ENCODE assay signal across 12 cellular contexts in the genomic region with DNA sequence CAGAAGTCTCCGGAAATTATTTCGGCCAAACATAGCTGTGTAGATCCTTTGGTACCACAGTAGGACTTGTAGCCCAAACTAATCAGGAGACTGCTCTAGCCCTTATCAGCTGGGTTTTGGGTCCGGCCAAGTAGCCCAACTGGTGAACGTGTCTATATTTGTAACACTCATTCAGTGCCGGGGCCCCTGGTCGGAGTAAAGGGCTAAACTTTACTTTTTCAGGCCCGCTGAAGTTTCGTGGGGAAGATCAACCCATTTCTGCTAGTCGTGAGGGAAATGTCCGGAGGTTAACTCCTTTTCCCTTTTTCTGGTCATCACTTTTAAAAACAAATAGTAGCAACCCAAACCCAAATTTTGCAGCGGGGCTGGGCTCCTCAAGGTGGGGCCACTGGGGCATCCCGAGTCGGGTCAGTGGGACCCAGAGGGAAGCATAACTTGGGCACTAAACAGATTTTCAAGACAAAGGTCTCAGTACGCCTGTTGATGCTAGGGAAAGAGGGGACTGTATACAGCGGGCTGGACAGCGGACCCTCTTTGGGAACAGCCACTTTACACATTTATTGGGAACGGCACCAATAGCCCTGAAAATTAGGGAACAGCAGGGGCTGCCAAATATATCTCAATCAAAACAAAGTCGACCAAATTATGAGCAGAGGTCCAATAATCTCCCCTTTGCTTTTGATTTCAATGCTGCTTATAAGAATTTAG. TPM values are rescaled to one million over a fixed set of nuclear protein-coding genes. Genes with fewer than 3 reads are reported as not detected.
DNase-seq lines count a peak whose midpoint lies in the region; ATAC-seq and TF ChIP-seq lines count a peak whose summit lies in the region.
"Had no signal": no experiment of that assay in that cellular context is flagged by ENCODE, and none has a peak within 500 bp of the region (broad histone marks: within the 10 kb centered on the region; RNA-seq: fewer than 3 reads in every experiment).

No MANE protein-coding gene starts in this region.

- no peaks in the 10 kb centered on the region for H3K27me3 ChIP-seq in testis

- peaks cover 84% of the 10 kb centered on the region for H3K27me3 Mint-ChIP-seq in activated naive CD4-positive, alpha-beta T cell treated with anti-CD3 and anti-CD28 coated beads for 36 hours (ENCODE audit: low read depth)
- H3K27me3 Mint-ChIP-seq in T-cell (peaks cover 93% of the 10 kb centered on the region in 2 donors), glutamatergic neuron (ENCODE audit: unreplicated experiment) (peaks cover 47% of the 10 kb centered on the region), nephron progenitor cell (ENCODE audit: low read depth, poor library complexity) (peaks cover 100% of the 10 kb centered on the region)

- CTCF ChIA-PET in activated naive CD4-positive, alpha-beta T cell treated with anti-CD3 and anti-CD28 coated beads for 36 hours (lab: Charles Lee) = interaction anchor here (0.6 to 1.9 kb wide), 6 partner anchors 9 to 435 kb away, joined by 3 to 6 read pairs (median 3); partner anchors contain the start of gene C1orf53
- CTCF ChIA-PET in T-cell (lab: Charles Lee) = interaction anchor here (0.6 to 1.5 kb wide), 3 partner anchors 8 to 1226 kb away, joined by 3 read pairs; no protein-coding TSS in a partner anchor

- peak overlapping the region; percentile 46 to 69 for H3K4me3 ChIP-seq in testis

- TF ChIP-seq POLR2A in testis (IDR thresholded peaks at IDR 0.05) = no peak

- DNase-seq in activated naive CD4-positive, alpha-beta T cell treated with anti-CD3 and anti-CD28 coated beads for 36 hours = no peak
- no peak for DNase-seq in activated naive CD4-positive, alpha-beta T cell treated with Interleukin-2 at 50 U/mL for 16 hours
- DNase-seq in T-cell (no peak), glutamatergic neuron (no peak), testis (no peak), nephron progenitor cell (no peak), amniotic stem cell (lab: John Stamatoyannopoulos, UW) (no peak)
- DNase-seq: head of caudate nucleus, mesendoderm, NCI-H510A treated with DMSO at 0.1 percent for 48 hours had no signal

- H3K36me3 Mint-ChIP-seq in activated naive CD4-positive, alpha-beta T cell treated with anti-CD3 and anti-CD28 coated beads for 36 hours (ENCODE audit: low read depth) = no peaks in the 10 kb centered on the region
- H3K36me3 Mint-ChIP-seq in T-cell (no peaks in the 10 kb centered on the region), glutamatergic neuron (ENCODE audit: unreplicated experiment) (peaks cover 5% of the 10 kb centered on the region), nephron progenitor cell (ENCODE audit: low read depth) (no peaks in the 10 kb centered on the region)

- WGBS in testis, 2 donors = 4 to 6% methylated on average over 18 of the region's 18 CpGs

- H3K27ac ChIP-seq in testis = peak overlapping the region; percentile 81 to 88
- H3K27ac ChIP-seq: tibial nerve had no signal

- H3K9me3 Mint-ChIP-seq in activated naive CD4-positive, alpha-beta T cell treated with anti-CD3 and anti-CD28 coated beads for 36 hours = no peaks in the 10 kb centered on the region
- H3K9me3 Mint-ChIP-seq in T-cell = no peaks in the 10 kb centered on the region
- H3K9me3 Mint-ChIP-seq in glutamatergic neuron (ENCODE audit: unreplicated experiment) = peaks cover 20% of the 10 kb centered on the region
- peaks cover 3% of the 10 kb centered on the region for H3K9me3 Mint-ChIP-seq in nephron progenitor cell

- no peak for TF ChIP-seq CTCF in glutamatergic neuron (IDR thresholded peaks at IDR 0.05; ENCODE audit: partially characterized antibody, unreplicated experiment)
- TF ChIP-seq CTCF in testis (IDR thresholded peaks at IDR 0.05) = no peak
- TF ChIP-seq CTCF in nephron progenitor cell (IDR thresholded peaks at IDR 0.05) = no peak

- ATAC-seq in T-cell (replicated peaks in 1 of 4) (no peak), GM21619 (IDR thresholded peaks at IDR 0.05; ENCODE audit: unreplicated experiment) (no peak)

- no peaks in the 10 kb centered on the region for H3K9me3 ChIP-seq in testis
- H3K9me3 ChIP-seq: tibial nerve had no signal

- peaks cover 4% of the 10 kb centered on the region for H3K4me1 ChIP-seq in testis

- peak overlapping the region; percentile 9 for H3K4me3 Mint-ChIP-seq in activated naive CD4-positive, alpha-beta T cell treated with anti-CD3 and anti-CD28 coated beads for 36 hours
- H3K4me3 Mint-ChIP-seq in T-cell (peak overlapping the region in 2 of 3 donors; percentile 61 to 71), glutamatergic neuron (ENCODE audit: unreplicated experiment) (peak overlapping the region; percentile 92), nephron progenitor cell (no peak overlapping the region)

- no peak overlapping the region for H3K27ac Mint-ChIP-seq in activated naive CD4-positive, alpha-beta T cell treated with anti-CD3 and anti-CD28 coated beads for 36 hours
- no peak overlapping the region for H3K27ac Mint-ChIP-seq in T-cell
- H3K27ac Mint-ChIP-seq in glutamatergic neuron (ENCODE audit: unreplicated experiment) = no peak overlapping the region
- no peak overlapping the region for H3K27ac Mint-ChIP-seq in nephron progenitor cell

- H3K4me1 Mint-ChIP-seq in activated naive CD4-positive, alpha-beta T cell treated with anti-CD3 and anti-CD28 coated beads for 36 hours (ENCODE audit: low read depth) = peaks cover 56% of the 10 kb centered on the region
- H3K4me1 Mint-ChIP-seq in T-cell (peaks cover 62 to 67% (median 66%) of the 10 kb centered on the region in 3 donors), glutamatergic neuron (ENCODE audit: low read depth, unreplicated experiment) (peaks cover 39% of the 10 kb centered on the region), nephron progenitor cell (peaks cover 58% of the 10 kb centered on the region)

- intact Hi-C loops in activated naive CD4-positive, alpha-beta T cell treated with anti-CD3 and anti-CD28 coated beads for 36 hours (cut with micrococcal nuclease) = loop anchor here (1.0 to 2.0 kb wide), 2 partner anchors 10 to 16 kb away; partner anchors contain the start of gene C1orf53
- intact Hi-C loops in testis (cut with DNase I; ENCODE audit: low total_unique reads) = no loop called here

- H3K36me3 ChIP-seq in testis (ENCODE audit: low read depth, missing control alignments) = no peaks in the 10 kb centered on the region
- H3K36me3 ChIP-seq: tibial nerve had no signal

- POLR2A ChIA-PET in T-cell (lab: Charles Lee) = interaction anchor here (0.6 kb wide), 2 partner anchors 297 to 616 kb away, joined by 3 to 6 read pairs; no protein-coding TSS in a partner anchor

RNA-seq across cellular contexts. Expression of gene LHX9, which starts 1.8 kb away (rescaled TPM):
- not detected for total RNA-seq in activated naive CD4-positive, alpha-beta T cell treated with anti-CD3 and anti-CD28 coated beads for 36 hours
- not detected for total RNA-seq in T-cell
- total RNA-seq in glutamatergic neuron (ENCODE audit: unreplicated experiment) = 37.2 TPM
- total RNA-seq in testis = 1 to 10 TPM; 3.7 to 7.1 TPM
- 3.7 TPM for polyA plus RNA-seq in testis (ENCODE audit: insufficient read depth, low read depth, low replicate concordance)

RNA-seq across cellular contexts. Expression of gene C1orf53, which starts 16.5 kb away (rescaled TPM):
- under 1 TPM in 1 of 2 experiments, not detected in 1; 0.52 TPM for total RNA-seq in activated naive CD4-positive, alpha-beta T cell treated with anti-CD3 and anti-CD28 coated beads for 36 hours
- total RNA-seq in T-cell = not detected
- total RNA-seq in glutamatergic neuron (ENCODE audit: unreplicated experiment) = 5.9 TPM
- 10 to 100 TPM in 1 of 2 donors, 1 to 10 TPM in 1; 7.8 to 10.5 TPM for total RNA-seq in testis
- 8.6 TPM for polyA plus RNA-seq in testis (ENCODE audit: insufficient read depth, low read depth, low replicate concordance)
- total RNA-seq: tibial nerve had no signal

Comparison
In these comparisons a context has a peak if more than half of its experiments do, and no peak if none do; other contexts are left out.
1. RNA of gene LHX9, which starts 1.8 kb away (total RNA-seq): 37.2 TPM in glutamatergic neuron (single experiment) and 3.7 to 7.1 TPM in testis; not detected in activated naive CD4-positive, alpha-beta T cell treated with anti-CD3 and anti-CD28 coated beads for 36 hours and not detected in T-cell; every median in the first group is over 4 times any median in the second.